ENCODE assay signal across 30 cellular contexts in the genomic region with DNA sequence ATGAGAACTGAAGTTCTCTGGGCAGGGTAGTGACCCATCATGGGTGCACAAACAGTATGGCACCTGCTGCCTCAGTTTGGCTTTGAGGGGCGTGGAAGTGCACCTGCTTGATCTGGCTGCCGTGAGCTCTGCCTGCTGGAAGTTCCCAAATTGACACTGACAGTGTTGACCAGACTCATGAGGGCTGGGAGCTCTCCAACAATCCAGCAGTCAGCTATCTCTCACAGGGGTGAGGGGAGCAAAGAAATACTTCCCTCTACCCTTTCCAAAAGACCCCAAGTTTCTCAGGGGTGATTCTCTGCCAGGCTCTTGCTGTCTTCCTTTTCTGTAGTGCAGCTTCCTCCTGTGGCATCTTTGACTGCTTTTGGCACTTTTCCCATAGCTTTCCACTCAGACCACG. TPM values are rescaled to one million over a fixed set of nuclear protein-coding genes. Genes with fewer than 3 reads are reported as not detected.
DNase-seq lines count a peak whose midpoint lies in the region; ATAC-seq, FAIRE-seq and TF ChIP-seq lines count a peak whose summit lies in the region.
"Had no signal": no experiment of that assay in that cellular context is flagged by ENCODE, and none has a peak within 500 bp of the region (broad histone marks: within the 10 kb centered on the region; RNA-seq: fewer than 3 reads in every experiment).

No MANE protein-coding gene starts in this region.

- no peak for TF ChIP-seq CTCF in bronchial epithelial cell (IDR thresholded peaks at IDR 0.05; ENCODE audit: insufficient read depth, low read length, severe bottlenecking)

- DNase-seq in HTR-8/SVneo (ENCODE audit: insufficient read length, low spot score) (no peak), bronchial epithelial cell (ENCODE audit: low read depth) (no peak), OCI-M2 (lab: John Stamatoyannopoulos, UW; ENCODE audit: unreplicated experiment) (no peak), DMS153 treated with DMSO at 0.1 percent for 48 hours (lab: John Stamatoyannopoulos, UW; ENCODE audit: unreplicated experiment) (no peak)
- DNase-seq: 8988T; ACHN; AML-193; BE2C; C1 segment of cervical spinal cord; Caco-2; Calu3; CD4-positive, alpha-beta memory T cell; CD4-positive, alpha-beta T cell; CD4-positive, CD25-positive, alpha-beta regulatory T cell; CD8-positive, alpha-beta memory T cell; CD8-positive, alpha-beta T cell; COR-L47; DMS 273 treated with DMSO at 0.1 percent for 48 hours; DMS153; DMS53; DMS79; DMS79 treated with DMSO at 0.1 percent for 48 hours; DND-41; EL had no signal

- H3K36me3 ChIP-seq in bronchial epithelial cell (ENCODE audit: control insufficient read depth, insufficient read depth, low read length): no peaks in the 10 kb centered on the region
- H3K36me3 ChIP-seq: BE2C; BLaER1; BLaER1 treated with 17β-estradiol and CSF1 and Interleukin-3, amounts not matched to agents 10 nM and 100 nM had no signal

- TF ChIP-seq EP300 in Ishikawa (IDR thresholded peaks at IDR 0.05; ENCODE audit: borderline replicate concordance): no peak

- no peaks in the 10 kb centered on the region for H3K27me3 ChIP-seq in bronchial epithelial cell (ENCODE audit: control insufficient read depth, insufficient read depth, low read length)
- H3K27me3 ChIP-seq: BE2C; BLaER1; BLaER1 treated with 17β-estradiol and CSF1 and Interleukin-3, amounts not matched to agents 10 nM and 100 nM had no signal

- no peak overlapping the region for H3K4me3 ChIP-seq in bronchial epithelial cell (ENCODE audit: low read depth, low read length)
- H3K4me3 ChIP-seq: A549; BLaER1; BLaER1 treated with 17β-estradiol and CSF1 and Interleukin-3, amounts not matched to agents 10 nM and 100 nM had no signal

- ATAC-seq in HG02610 (IDR thresholded peaks at IDR 0.05; ENCODE audit: unreplicated experiment): no peak
- ATAC-seq: A549; CD8-positive, alpha-beta T cell had no signal

- no peak for TF ChIP-seq RAD21 in Ishikawa (IDR thresholded peaks at IDR 0.05; ENCODE audit: low read depth)

- peak; percentile 4 for FAIRE-seq in HTR-8/SVneo (lab: Jason Lieb, UNC)
- peak; percentile 68 for FAIRE-seq in bronchial epithelial cell (lab: Jason Lieb, UNC)
- FAIRE-seq: A549, D721Med had no signal

TF ChIP-seq in Ishikawa, 13 proteins besides CTCF, POLR2A, EP300 and RAD21:
- no peak for TF ChIP-seq YY1 (IDR thresholded peaks at IDR 0.05; ENCODE audit: low read depth)
- TF ChIP-seq, protein P1, sequence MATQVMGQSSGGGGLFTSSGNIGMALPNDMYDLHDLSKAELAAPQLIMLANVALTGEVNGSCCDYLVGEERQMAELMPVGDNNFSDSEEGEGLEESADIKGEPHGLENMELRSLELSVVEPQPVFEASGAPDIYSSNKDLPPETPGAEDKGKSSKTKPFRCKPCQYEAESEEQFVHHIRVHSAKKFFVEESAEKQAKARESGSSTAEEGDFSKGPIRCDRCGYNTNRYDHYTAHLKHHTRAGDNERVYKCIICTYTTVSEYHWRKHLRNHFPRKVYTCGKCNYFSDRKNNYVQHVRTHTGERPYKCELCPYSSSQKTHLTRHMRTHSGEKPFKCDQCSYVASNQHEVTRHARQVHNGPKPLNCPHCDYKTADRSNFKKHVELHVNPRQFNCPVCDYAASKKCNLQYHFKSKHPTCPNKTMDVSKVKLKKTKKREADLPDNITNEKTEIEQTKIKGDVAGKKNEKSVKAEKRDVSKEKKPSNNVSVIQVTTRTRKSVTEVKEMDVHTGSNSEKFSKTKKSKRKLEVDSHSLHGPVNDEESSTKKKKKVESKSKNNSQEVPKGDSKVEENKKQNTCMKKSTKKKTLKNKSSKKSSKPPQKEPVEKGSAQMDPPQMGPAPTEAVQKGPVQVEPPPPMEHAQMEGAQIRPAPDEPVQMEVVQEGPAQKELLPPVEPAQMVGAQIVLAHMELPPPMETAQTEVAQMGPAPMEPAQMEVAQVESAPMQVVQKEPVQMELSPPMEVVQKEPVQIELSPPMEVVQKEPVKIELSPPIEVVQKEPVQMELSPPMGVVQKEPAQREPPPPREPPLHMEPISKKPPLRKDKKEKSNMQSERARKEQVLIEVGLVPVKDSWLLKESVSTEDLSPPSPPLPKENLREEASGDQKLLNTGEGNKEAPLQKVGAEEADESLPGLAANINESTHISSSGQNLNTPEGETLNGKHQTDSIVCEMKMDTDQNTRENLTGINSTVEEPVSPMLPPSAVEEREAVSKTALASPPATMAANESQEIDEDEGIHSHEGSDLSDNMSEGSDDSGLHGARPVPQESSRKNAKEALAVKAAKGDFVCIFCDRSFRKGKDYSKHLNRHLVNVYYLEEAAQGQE (IDR thresholded peaks at IDR 0.05; ENCODE audit: low read depth): peak; percentile 53; the same call in 1 of the 2 replicates

RNA-seq across cellular contexts. Expression of a gene that starts 49.4 kb away (rescaled TPM):
- total RNA-seq in bronchial epithelial cell: 20.8 and 66.6 TPM in 2 replicates
- total RNA-seq: CD4-positive, alpha-beta memory T cell; CD4-positive, CD25-positive, alpha-beta regulatory T cell had no signal
